8 cellular contexts compared by ENCODE assay signal in the genomic region with DNA sequence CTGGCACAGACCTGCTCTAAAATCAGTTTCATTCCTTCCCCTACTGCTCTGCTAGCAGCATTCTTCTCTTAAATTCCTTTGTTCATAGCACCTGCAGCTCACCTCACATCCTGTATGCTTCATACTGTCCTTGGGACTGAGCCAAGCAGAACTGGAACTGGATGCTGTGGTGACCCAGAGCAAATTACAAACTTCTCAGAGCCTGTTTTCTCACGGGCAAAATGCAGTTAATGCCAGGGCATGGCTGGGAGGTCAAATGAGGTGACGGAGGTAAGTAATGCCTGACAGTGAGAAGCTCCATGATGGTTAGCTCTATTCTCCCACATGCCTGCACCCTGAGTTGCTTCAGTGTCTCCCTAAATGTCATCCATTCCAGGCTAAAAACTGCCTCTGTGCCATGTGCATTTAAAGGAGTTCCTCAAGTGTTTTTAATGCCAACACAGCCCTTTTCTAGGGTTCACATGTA. TPM values are rescaled to one million over a fixed set of nuclear protein-coding genes. Genes with fewer than 3 reads are reported as not detected.
DNase-seq lines count a peak whose midpoint lies in the region; ATAC-seq and TF ChIP-seq lines count a peak whose summit lies in the region.

No MANE protein-coding gene starts in this region.

- no peak overlapping the region for H3K4me3 Mint-ChIP-seq in chondrocyte (ENCODE audit: unreplicated experiment)

- no peaks in the 10 kb centered on the region for H3K9me3 Mint-ChIP-seq in chondrocyte (ENCODE audit: low read depth)

- H3K27me3 Mint-ChIP-seq in chondrocyte (ENCODE audit: low read depth): no peaks in the 10 kb centered on the region

- peaks cover 9% of the 10 kb centered on the region for H3K36me3 Mint-ChIP-seq in chondrocyte (ENCODE audit: low read depth)

- DNase-seq in GM12865 (ENCODE audit: low read depth) (peak; percentile 94), chondrocyte (ENCODE audit: low spot score) (peak; percentile 5), putamen (ENCODE audit: low spot score) (no peak), hypothalamus (lab: John Stamatoyannopoulos, UW) (no peak)
- no peak for DNase-seq in stimulated activated CD8-positive, alpha-beta memory T cell treated with anti-CD3 and anti-CD28 coated beads, Interleukin-4, amount 100 ng/mL, for 48 hours

- TF ChIP-seq CTCF in GM12865 (IDR thresholded peaks at IDR 0.05; ENCODE audit: insufficient read depth, low read depth, low read length, missing control alignments) (no peak), chondrocyte (IDR thresholded peaks at IDR 0.05) (no peak)

- 0 out of 2 replicates have a peak overlapping the region, but pooled peaks have one; percentile 4 for H3K4me3 ChIP-seq in GM12865 (ENCODE audit: low read depth, low read length)

- H3K27ac Mint-ChIP-seq in chondrocyte (ENCODE audit: unreplicated experiment): no peak overlapping the region

- ATAC-seq in GM21367 (IDR thresholded peaks at IDR 0.05; ENCODE audit: unreplicated experiment): peak; percentile 88
- peak; percentile 77 for ATAC-seq in HG03439 (IDR thresholded peaks at IDR 0.05; ENCODE audit: unreplicated experiment)
- no peak for ATAC-seq in GM19455 (IDR thresholded peaks at IDR 0.05; ENCODE audit: unreplicated experiment)

- H3K4me1 Mint-ChIP-seq in chondrocyte (ENCODE audit: low read depth): no peaks in the 10 kb centered on the region

RNA-seq across cellular contexts. Expression of gene C2orf42, which starts 29.7 kb away (rescaled TPM):
- 14.3 to 24.8 TPM (median 14.7 TPM) in 3 replicates for total RNA-seq in chondrocyte

Comparison
In these comparisons a context has a peak if more than half of its experiments do, and no peak if none do; other contexts are left out.
1. DNase-seq: peak in GM12865 (single experiment) and chondrocyte (single experiment); none in putamen (single experiment), hypothalamus (0 of 51) and stimulated activated CD8-positive, alpha-beta memory T cell treated with anti-CD3 and anti-CD28 coated beads, Interleukin-4, amount 100 ng/mL, for 48 hours (single experiment).